1 cellular context compared by ENCODE assay signal in genomic region chr16:74666425-74667214, GRCh38.
A peak's percentile ranks its signal among the peaks of the same experiment; 100 is the strongest.
TF ChIP-seq lines count a peak whose summit lies in the region.

Gene RFWD3 (minus strand): TSS chr16:74666877. CDS start chr16:74661449, 5,428 bp downstream.

TF ChIP-seq in GM12878, 131 proteins besides CTCF, POLR2A, EP300 and RAD21 (continued from another document and continues in another):
- no peak for TF ChIP-seq BCL3 (IDR thresholded peaks at IDR 0.05; ENCODE audit: borderline replicate concordance, insufficient read depth, low read depth, low read length, poor library complexity, severe bottlenecking)
- 0 out of 2 replicates have a peak, but pooled peaks have one; percentile 34 for TF ChIP-seq NFIC (IDR thresholded peaks at IDR 0.05; ENCODE audit: low read depth, low read length)
- peak in 1 of 2 experiments; percentile 35; a peak in 1 of 4 replicates for TF ChIP-seq BHLHE40 (IDR thresholded peaks at IDR 0.05; ENCODE audit: borderline replicate concordance in 1 of 2, low read depth in 2 of 2, low read length in 1 of 2)
- no peak for TF ChIP-seq REST (IDR thresholded peaks at IDR 0.05; ENCODE audit: low read depth, low read length)
- peak; percentile 56; the same call in 1 of the 2 replicates for TF ChIP-seq HDGF (IDR thresholded peaks at IDR 0.05)
- TF ChIP-seq NRF1 (conservative IDR thresholded peaks at IDR 0.05; ENCODE audit: low read depth, low read length) = no peak
- no peak for TF ChIP-seq HSF1 (IDR thresholded peaks at IDR 0.05; ENCODE audit: low read depth, low read length)
- peak in 1 of 2 experiments; percentile 27; a peak in 1 of 3 replicates for TF ChIP-seq EGR1 (IDR thresholded peaks at IDR 0.05; ENCODE audit: borderline replicate concordance in 1 of 2, low read depth in 2 of 2, low read length in 2 of 2)
- peak; percentile 74 for TF ChIP-seq YY1 (IDR thresholded peaks at IDR 0.05; ENCODE audit: low read depth, low read length)
- TF ChIP-seq ZNF24 (IDR thresholded peaks at IDR 0.05) = no peak
- peak; percentile 76 for TF ChIP-seq CREM (IDR thresholded peaks at IDR 0.05; ENCODE audit: low read depth)
- no peak for TF ChIP-seq NR2C1 (IDR thresholded peaks at IDR 0.05)
- TF ChIP-seq HCFC1 (IDR thresholded peaks at IDR 0.05; ENCODE audit: low read length) = peak; percentile 64
- peak; percentile 91 for TF ChIP-seq ZNF207 (IDR thresholded peaks at IDR 0.05; ENCODE audit: borderline replicate concordance)
- peak; percentile 88 for TF ChIP-seq E2F4 (IDR thresholded peaks at IDR 0.05; ENCODE audit: low read depth, low read length)
- peak; percentile 70; the same call in 1 of the 2 replicates for TF ChIP-seq CEBPZ (IDR thresholded peaks at IDR 0.05; ENCODE audit: low read depth, low read length)
- TF ChIP-seq IRF4 (IDR thresholded peaks at IDR 0.05; ENCODE audit: low read depth, low read length) = no peak
- TF ChIP-seq WRNIP1 (IDR thresholded peaks at IDR 0.05; ENCODE audit: borderline replicate concordance, low read depth, low read length) = 0 out of 2 replicates have a peak, but pooled peaks have one; percentile 62
- peak; percentile 80 for TF ChIP-seq GATAD2B (conservative IDR thresholded peaks at IDR 0.05; ENCODE audit: low read depth)
- TF ChIP-seq ATF7 (IDR thresholded peaks at IDR 0.05; ENCODE audit: low read depth) = peak; percentile 52; the same call in 1 of the 2 replicates
- peak; percentile 95 for TF ChIP-seq FOS (IDR thresholded peaks at IDR 0.05; ENCODE audit: borderline replicate concordance, extremely low read depth, insufficient read length)
- TF ChIP-seq NBN (IDR thresholded peaks at IDR 0.05) = peak; percentile 72; the same call in 1 of the 2 replicates
- TF ChIP-seq JUNB (IDR thresholded peaks at IDR 0.05) = no peak
- TF ChIP-seq USF2 (IDR thresholded peaks at IDR 0.05; ENCODE audit: borderline replicate concordance, low read depth, low read length) = no peak
- TF ChIP-seq, protein P1, sequence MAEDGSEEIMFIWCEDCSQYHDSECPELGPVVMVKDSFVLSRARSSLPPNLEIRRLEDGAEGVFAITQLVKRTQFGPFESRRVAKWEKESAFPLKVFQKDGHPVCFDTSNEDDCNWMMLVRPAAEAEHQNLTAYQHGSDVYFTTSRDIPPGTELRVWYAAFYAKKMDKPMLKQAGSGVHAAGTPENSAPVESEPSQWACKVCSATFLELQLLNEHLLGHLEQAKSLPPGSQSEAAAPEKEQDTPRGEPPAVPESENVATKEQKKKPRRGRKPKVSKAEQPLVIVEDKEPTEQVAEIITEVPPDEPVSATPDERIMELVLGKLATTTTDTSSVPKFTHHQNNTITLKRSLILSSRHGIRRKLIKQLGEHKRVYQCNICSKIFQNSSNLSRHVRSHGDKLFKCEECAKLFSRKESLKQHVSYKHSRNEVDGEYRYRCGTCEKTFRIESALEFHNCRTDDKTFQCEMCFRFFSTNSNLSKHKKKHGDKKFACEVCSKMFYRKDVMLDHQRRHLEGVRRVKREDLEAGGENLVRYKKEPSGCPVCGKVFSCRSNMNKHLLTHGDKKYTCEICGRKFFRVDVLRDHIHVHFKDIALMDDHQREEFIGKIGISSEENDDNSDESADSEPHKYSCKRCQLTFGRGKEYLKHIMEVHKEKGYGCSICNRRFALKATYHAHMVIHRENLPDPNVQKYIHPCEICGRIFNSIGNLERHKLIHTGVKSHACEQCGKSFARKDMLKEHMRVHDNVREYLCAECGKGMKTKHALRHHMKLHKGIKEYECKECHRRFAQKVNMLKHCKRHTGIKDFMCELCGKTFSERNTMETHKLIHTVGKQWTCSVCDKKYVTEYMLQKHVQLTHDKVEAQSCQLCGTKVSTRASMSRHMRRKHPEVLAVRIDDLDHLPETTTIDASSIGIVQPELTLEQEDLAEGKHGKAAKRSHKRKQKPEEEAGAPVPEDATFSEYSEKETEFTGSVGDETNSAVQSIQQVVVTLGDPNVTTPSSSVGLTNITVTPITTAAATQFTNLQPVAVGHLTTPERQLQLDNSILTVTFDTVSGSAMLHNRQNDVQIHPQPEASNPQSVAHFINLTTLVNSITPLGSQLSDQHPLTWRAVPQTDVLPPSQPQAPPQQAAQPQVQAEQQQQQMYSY (CRISPR knock-in tag; IDR thresholded peaks at IDR 0.05) = no peak
- 0 out of 2 replicates have a peak, but pooled peaks have one; percentile 16 for TF ChIP-seq TCF3 (IDR thresholded peaks at IDR 0.05; ENCODE audit: borderline replicate concordance, insufficient read depth, low read depth, low read length)
- TF ChIP-seq NR2C2 (IDR thresholded peaks at IDR 0.05; ENCODE audit: borderline replicate concordance, control insufficient read depth, insufficient read length, low read depth) = no peak
- peak; percentile 93 for TF ChIP-seq MYB (IDR thresholded peaks at IDR 0.05; ENCODE audit: borderline replicate concordance, low read depth, low read length)
- no peak for TF ChIP-seq SMC3 (IDR thresholded peaks at IDR 0.05; ENCODE audit: borderline replicate concordance, low read length)
- TF ChIP-seq, protein P2, sequence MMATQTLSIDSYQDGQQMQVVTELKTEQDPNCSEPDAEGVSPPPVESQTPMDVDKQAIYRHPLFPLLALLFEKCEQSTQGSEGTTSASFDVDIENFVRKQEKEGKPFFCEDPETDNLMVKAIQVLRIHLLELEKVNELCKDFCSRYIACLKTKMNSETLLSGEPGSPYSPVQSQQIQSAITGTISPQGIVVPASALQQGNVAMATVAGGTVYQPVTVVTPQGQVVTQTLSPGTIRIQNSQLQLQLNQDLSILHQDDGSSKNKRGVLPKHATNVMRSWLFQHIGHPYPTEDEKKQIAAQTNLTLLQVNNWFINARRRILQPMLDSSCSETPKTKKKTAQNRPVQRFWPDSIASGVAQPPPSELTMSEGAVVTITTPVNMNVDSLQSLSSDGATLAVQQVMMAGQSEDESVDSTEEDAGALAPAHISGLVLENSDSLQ (IDR thresholded peaks at IDR 0.05) = peak; percentile 99
- no peak for TF ChIP-seq RELA (IDR thresholded peaks at IDR 0.05; ENCODE audit: borderline replicate concordance, partially characterized antibody)
- TF ChIP-seq SKIL (IDR thresholded peaks at IDR 0.05; ENCODE audit: low read depth, poor library complexity, severe bottlenecking) = peak; percentile 61
- TF ChIP-seq CBX5 (IDR thresholded peaks at IDR 0.05; ENCODE audit: low read depth) = 0 out of 2 replicates have a peak, but pooled peaks have one; percentile 43
- TF ChIP-seq ESRRA (IDR thresholded peaks at IDR 0.05; ENCODE audit: low read length) = no peak
- TF ChIP-seq SREBF2 (IDR thresholded peaks at IDR 0.05; ENCODE audit: low read length) = no peak
- TF ChIP-seq MLLT1 (IDR thresholded peaks at IDR 0.05) = peak; percentile 53
- no peak for TF ChIP-seq RBBP5 (conservative IDR thresholded peaks at IDR 0.05)
- TF ChIP-seq ZBED1 (IDR thresholded peaks at IDR 0.05; ENCODE audit: borderline replicate concordance) = no peak
